Comparison of ENCODE assay signal across 25 cellular contexts in genomic region chr18:43046324-43046723, GRCh38.
A peak's percentile ranks its signal among the peaks of the same experiment; 100 is the strongest.
DNase-seq lines count a peak whose midpoint lies in the region; ATAC-seq and TF ChIP-seq lines count a peak whose summit lies in the region.
"Had no signal": no experiment of that assay in that cellular context is flagged by ENCODE, and none has a peak within 500 bp of the region (broad histone marks: within the 10 kb centered on the region; RNA-seq: fewer than 3 reads in every experiment).

No MANE protein-coding gene starts in this region.

- H3K27ac ChIP-seq in GM23338 (ENCODE audit: low read depth): no peak overlapping the region
- no peak overlapping the region for H3K27ac ChIP-seq in mesendoderm (ENCODE audit: low read depth, low read length)
- H3K27ac ChIP-seq in RWPE1: no peak overlapping the region
- H3K27ac ChIP-seq: HL-60, KMS-11 had no signal

- H4K8ac ChIP-seq in mesendoderm (ENCODE audit: low read depth, low read length): no peak overlapping the region

- H3K9me2 ChIP-seq in GM23338 (ENCODE audit: insufficient read depth): no peaks in the 10 kb centered on the region

- H3F3A ChIP-seq in GM23338 (replicated peaks; ENCODE audit: low read depth): no peaks in the 10 kb centered on the region

- H3K36me3 ChIP-seq in GM23338 (ENCODE audit: insufficient read depth) (no peaks in the 10 kb centered on the region), mesendoderm (ENCODE audit: control insufficient read depth, insufficient read depth, low read length) (no peaks in the 10 kb centered on the region)

- no peak overlapping the region for H2BK120ac ChIP-seq in mesendoderm (ENCODE audit: low read depth, low read length)

- POLR2A ChIA-PET in RWPE1 (lab: Yijun Ruan, JAX; ENCODE audit: low non-redundant PET): no interaction called here

- no peaks in the 10 kb centered on the region for H3K4me1 ChIP-seq in GM23338 (ENCODE audit: insufficient read depth)
- H3K4me1 ChIP-seq in mesendoderm (ENCODE audit: control insufficient read depth, low read depth, low read length): no peaks in the 10 kb centered on the region

- ATAC-seq in GM23338 (no peak), HG03108 (IDR thresholded peaks at IDR 0.05; ENCODE audit: unreplicated experiment) (no peak), HG03280 (IDR thresholded peaks at IDR 0.05; ENCODE audit: unreplicated experiment) (no peak)

- no peak overlapping the region for H4K5ac ChIP-seq in mesendoderm (ENCODE audit: low read length)

- no peak overlapping the region for H2BK5ac ChIP-seq in mesendoderm (ENCODE audit: low read length)

- CTCF ChIA-PET in RWPE1 (lab: Yijun Ruan, JAX): no interaction called here

- H3K4me3 ChIP-seq in GM23338 (no peak overlapping the region), mesendoderm (ENCODE audit: low read length) (no peak overlapping the region)

- H3K27me3 Mint-ChIP-seq in GM23338 (ENCODE audit: insufficient read depth, low read depth, poor library complexity): no peaks in the 10 kb centered on the region
- H3K27me3 Mint-ChIP-seq: CD4-positive, alpha-beta memory T cell; IgD-negative memory B cell had no signal

- peak overlapping the region; percentile 16 for H3K4ac ChIP-seq in mesendoderm (ENCODE audit: low read depth, low read length)

- no peak overlapping the region for H3K4me2 ChIP-seq in GM23338
- H3K4me2 ChIP-seq in mesendoderm (ENCODE audit: low read length): no peak overlapping the region
- H3K4me2 ChIP-seq: KMS-11 had no signal

- DNase-seq in Ammon's horn (ENCODE audit: low spot score) (peak; percentile 14), GM23338 (ENCODE audit: low spot score) (no peak), SK-N-DZ (ENCODE audit: low spot score) (peak; percentile 43), mesendoderm (no peak), RWPE1 (ENCODE audit: low spot score) (no peak)
- DNase-seq: C1 segment of cervical spinal cord; CD4-positive, alpha-beta memory T cell; COR-L47; GOT3; HCEC 1CT; MM.1S; NCI-H1417; NCI-H1694; NCI-H2029 treated with DMSO at 0.1 percent for 48 hours; NCI-H446 treated with DMSO at 0.1 percent for 48 hours; NCI-H526 treated with DMSO at 0.1 percent for 48 hours; NK-92 treated with Interleukin-12 subunit alpha and Interleukin-12 subunit beta, amount 100 ng/mL, for 24 hours; RPMI8226; SHP77; T-helper 1 cell had no signal

- TF ChIP-seq CTCF in GM23338 (conservative IDR thresholded peaks at IDR 0.05; ENCODE audit: low read depth in 2 of 2) (no peak), RWPE1 (conservative IDR thresholded peaks at IDR 0.05; ENCODE audit: low read depth) (no peak)

- H3K79me2 ChIP-seq in GM23338 (replicated peaks; ENCODE audit: insufficient read depth) (no peaks in the 10 kb centered on the region), mesendoderm (ENCODE audit: control insufficient read depth, insufficient read depth, low read length) (no peaks in the 10 kb centered on the region)

- H4K20me1 ChIP-seq in GM23338 (replicated peaks; ENCODE audit: insufficient read depth): no peaks in the 10 kb centered on the region

- no peak overlapping the region for H3K9ac ChIP-seq in mesendoderm (ENCODE audit: low read length)
- H3K9ac ChIP-seq: KMS-11 had no signal

- H3K4me3 Mint-ChIP-seq in GM23338: no peak overlapping the region
- H3K4me3 Mint-ChIP-seq: IgD-negative memory B cell had no signal

- H2AK5ac ChIP-seq in mesendoderm (ENCODE audit: low read length): no peak overlapping the region

- H3K56ac ChIP-seq in mesendoderm (ENCODE audit: low read length): no peak overlapping the region

- no peak overlapping the region for H3K23ac ChIP-seq in mesendoderm (ENCODE audit: low read length)

- H2BK15ac ChIP-seq in mesendoderm (replicated peaks; ENCODE audit: low read depth): no peak overlapping the region

- H3K18ac ChIP-seq in mesendoderm (ENCODE audit: low read length): peak overlapping the region; percentile 23

- H3K27ac Mint-ChIP-seq in GM23338: no peak overlapping the region
- H3K27ac Mint-ChIP-seq: CD4-positive, alpha-beta memory T cell; IgD-negative memory B cell had no signal

- whole genome bisulfite sequencing in mesendoderm (ENCODE audit: extremely low coverage, insufficient coverage, low lambda C conversion rate): no CpG with 5 or more reads among the region's 2 CpGs

- no peaks in the 10 kb centered on the region for H3K36me3 Mint-ChIP-seq in GM23338 (ENCODE audit: low read depth)
- H3K36me3 Mint-ChIP-seq: CD4-positive, alpha-beta memory T cell had no signal

- no peaks in the 10 kb centered on the region for H3K79me1 ChIP-seq in mesendoderm (ENCODE audit: low read length)

- H2AFZ ChIP-seq in GM23338: peak overlapping the region; percentile 95

- no peaks in the 10 kb centered on the region; the same call in 2 of the 3 replicates for H3K4me1 Mint-ChIP-seq in GM23338
- H3K4me1 Mint-ChIP-seq: CD4-positive, alpha-beta memory T cell had no signal

- H3K27me3 ChIP-seq in GM23338 (ENCODE audit: insufficient read depth): no peaks in the 10 kb centered on the region
- no peaks in the 10 kb centered on the region for H3K27me3 ChIP-seq in mesendoderm (ENCODE audit: insufficient read depth, low read length, poor library complexity)

- H3K9me3 Mint-ChIP-seq in GM23338: no peaks in the 10 kb centered on the region

TF ChIP-seq in GM23338, 12 proteins besides CTCF, POLR2A, EP300 and RAD21 (continues in another document):
- TF ChIP-seq ZNF462 (CRISPR knock-in tag; IDR thresholded peaks at IDR 0.05) (no peak), CREB1 (CRISPR knock-in tag; IDR thresholded peaks at IDR 0.05; ENCODE audit: low read depth) (no peak)

Comparison
In these comparisons a context has a peak if more than half of its experiments do, and no peak if none do; other contexts are left out.
1. DNase-seq: peak in Ammon's horn (single experiment) and SK-N-DZ (single experiment); none in GM23338 (single experiment), mesendoderm (single experiment) and RWPE1 (single experiment).